11 cellular contexts compared by ENCODE assay signal in the genomic region with DNA sequence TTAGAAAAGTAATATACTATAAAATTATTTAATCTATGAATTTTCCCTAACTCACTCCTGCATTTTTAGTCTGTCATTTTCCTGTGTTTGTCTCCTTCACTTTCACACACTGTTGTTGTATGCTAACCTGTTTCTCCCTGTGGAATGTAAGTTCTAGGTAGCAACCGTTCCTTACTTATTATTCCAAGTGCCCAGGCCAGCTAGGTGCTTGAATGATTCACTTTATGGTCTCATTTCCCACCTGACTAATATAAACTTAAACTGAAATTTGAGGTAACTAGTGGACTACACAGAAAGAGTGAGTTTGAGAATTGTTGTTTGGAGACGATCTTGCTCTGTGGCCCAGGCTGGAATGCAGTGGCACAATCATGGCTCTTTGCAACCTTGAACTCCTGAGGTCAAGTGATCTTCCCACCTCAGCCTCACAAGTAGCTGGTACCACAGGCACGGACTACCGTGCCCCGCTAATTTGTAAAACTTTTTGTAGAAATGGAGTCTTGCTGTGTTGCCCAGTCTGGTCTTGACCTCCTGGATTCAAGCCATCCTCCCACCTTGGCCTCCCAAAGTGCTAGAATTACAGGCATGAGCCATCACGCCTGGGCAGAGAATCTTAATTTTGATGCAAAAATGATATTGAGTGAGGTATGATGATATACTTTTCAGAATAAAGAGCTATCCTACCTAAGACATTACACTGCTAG. TPM values are rescaled to one million over a fixed set of nuclear protein-coding genes. Genes with fewer than 3 reads are reported as not detected.
A peak's percentile ranks its signal among the peaks of the same experiment; 100 is the strongest.
DNase-seq lines count a peak whose midpoint lies in the region; TF ChIP-seq lines count a peak whose summit lies in the region.
"Had no signal": no experiment of that assay in that cellular context is flagged by ENCODE, and none has a peak within 500 bp of the region (broad histone marks: within the 10 kb centered on the region; RNA-seq: fewer than 3 reads in every experiment).

No MANE protein-coding gene starts in this region.

- H4K20me1 ChIP-seq in SU-DHL-6 (ENCODE audit: low read depth, low read length) = no peaks in the 10 kb centered on the region

- H2AFZ ChIP-seq in SU-DHL-6 (ENCODE audit: low read depth, low read length, severe bottlenecking) = no peak overlapping the region

- peak overlapping the region; percentile 99 for H3K4me3 Mint-ChIP-seq in T-helper 1 cell treated with Interleukin-12 subunit alpha and Interleukin-12 subunit beta and Interleukin-4 antibody, amounts not matched to agents 30 μg/mL and 1 μg/mL, for 36 hours
- H3K4me3 Mint-ChIP-seq in glutamatergic neuron (ENCODE audit: unreplicated experiment) = peak overlapping the region; percentile 96

- no peaks in the 10 kb centered on the region for H3K27me3 ChIP-seq in SU-DHL-6 (ENCODE audit: low read length)

- H3F3A ChIP-seq in SU-DHL-6 (ENCODE audit: insufficient read depth) = no peaks in the 10 kb centered on the region; the same call in 1 of the 2 replicates

- no peaks in the 10 kb centered on the region for H3K9me2 ChIP-seq in SU-DHL-6 (replicated peaks; ENCODE audit: insufficient read depth, low read length)

- no peak overlapping the region for H3K27ac ChIP-seq in SU-DHL-6 (ENCODE audit: low read depth, low read length)

- peaks cover 4% of the 10 kb centered on the region for H3K36me3 Mint-ChIP-seq in T-helper 1 cell treated with Interleukin-12 subunit alpha and Interleukin-12 subunit beta and Interleukin-4 antibody, amounts not matched to agents 30 μg/mL and 1 μg/mL, for 36 hours (ENCODE audit: low read depth)
- no peaks in the 10 kb centered on the region for H3K36me3 Mint-ChIP-seq in glutamatergic neuron (ENCODE audit: unreplicated experiment)

- H3K4me1 Mint-ChIP-seq in T-helper 1 cell treated with Interleukin-12 subunit alpha and Interleukin-12 subunit beta and Interleukin-4 antibody, amounts not matched to agents 30 μg/mL and 1 μg/mL, for 36 hours (ENCODE audit: low read depth) = peaks cover 37% of the 10 kb centered on the region
- peaks cover 7% of the 10 kb centered on the region for H3K4me1 Mint-ChIP-seq in glutamatergic neuron (ENCODE audit: low read depth, unreplicated experiment)

- DNase-seq in T-helper 1 cell (no peak), glutamatergic neuron (no peak), retinal pigment epithelial cell (ENCODE audit: low read depth) (no peak), SHP77 (lab: John Stamatoyannopoulos, UW) (no peak), DMS 273 treated with DMSO at 0.1 percent for 48 hours (lab: John Stamatoyannopoulos, UW) (no peak)
- DNase-seq in stimulated activated CD4-positive, alpha-beta T cell treated with anti-CD3 and anti-CD28 coated beads, Interleukin-4, amount 100 ng/mL, for 4 hours = no peak
- DNase-seq: 8988T; activated effector memory CD4-positive, alpha-beta T cell treated with Interleukin-2 at 50 U/mL for 16 hours; NCI-H510A treated with DMSO at 0.1 percent for 48 hours had no signal

- TF ChIP-seq CTCF in SU-DHL-6 (IDR thresholded peaks at IDR 0.05; ENCODE audit: insufficient read depth, low read length, poor library complexity, severe bottlenecking) = no peak
- TF ChIP-seq CTCF in glutamatergic neuron (IDR thresholded peaks at IDR 0.05; ENCODE audit: partially characterized antibody, unreplicated experiment) = no peak
- TF ChIP-seq CTCF in retinal pigment epithelial cell (conservative IDR thresholded peaks at IDR 0.05; ENCODE audit: low read depth, low read length) = no peak

- H3K4me3 ChIP-seq in SU-DHL-6 (ENCODE audit: insufficient read depth, low read length, poor library complexity, severe bottlenecking) (no peak overlapping the region), retinal pigment epithelial cell (ENCODE audit: low read length) (peak overlapping the region; percentile 1)

- peaks cover 4% of the 10 kb centered on the region for H3K27me3 Mint-ChIP-seq in T-helper 1 cell treated with Interleukin-12 subunit alpha and Interleukin-12 subunit beta and Interleukin-4 antibody, amounts not matched to agents 30 μg/mL and 1 μg/mL, for 36 hours (ENCODE audit: low read depth)
- no peaks in the 10 kb centered on the region for H3K27me3 Mint-ChIP-seq in glutamatergic neuron (ENCODE audit: unreplicated experiment)

- H3K36me3 ChIP-seq in SU-DHL-6 (ENCODE audit: low read length) = no peaks in the 10 kb centered on the region

- H3K27ac Mint-ChIP-seq in T-helper 1 cell treated with Interleukin-12 subunit alpha and Interleukin-12 subunit beta and Interleukin-4 antibody, amounts not matched to agents 30 μg/mL and 1 μg/mL, for 36 hours = no peak overlapping the region
- H3K27ac Mint-ChIP-seq in glutamatergic neuron (ENCODE audit: unreplicated experiment) = no peak overlapping the region

- H3K79me2 ChIP-seq in SU-DHL-6 (ENCODE audit: insufficient read depth, low read length) = peaks cover 4% of the 10 kb centered on the region; the same call in 1 of the 2 replicates

- no peaks in the 10 kb centered on the region for H3K9me3 ChIP-seq in SU-DHL-6 (ENCODE audit: insufficient read depth, low read length)

- no peak overlapping the region for H3K9ac ChIP-seq in SU-DHL-6 (ENCODE audit: low read length)

- no peaks in the 10 kb centered on the region for H3K9me3 Mint-ChIP-seq in T-helper 1 cell treated with Interleukin-12 subunit alpha and Interleukin-12 subunit beta and Interleukin-4 antibody, amounts not matched to agents 30 μg/mL and 1 μg/mL, for 36 hours
- H3K9me3 Mint-ChIP-seq in glutamatergic neuron (ENCODE audit: unreplicated experiment) = peaks cover 3% of the 10 kb centered on the region

- peak overlapping the region; percentile 91 for H3K4me2 ChIP-seq in SU-DHL-6 (ENCODE audit: low read depth, low read length, poor library complexity, severe bottlenecking)

RNA-seq across cellular contexts. Expression of gene ZYG11B, which starts 1.9 kb away (rescaled TPM):
- 47.2 TPM for total RNA-seq in glutamatergic neuron (ENCODE audit: unreplicated experiment)

RNA-seq across cellular contexts. Expression of gene COA7, which starts 30.0 kb away (rescaled TPM):
- total RNA-seq in glutamatergic neuron (ENCODE audit: unreplicated experiment) = 24.6 TPM
